Comparison of ENCODE assay signal across 27 cellular contexts in genomic region chr16:61149709-61150108, GRCh38.
"Had no signal": no experiment of that assay in that cellular context is flagged by ENCODE, and none has a peak within 500 bp of the region (broad histone marks: within the 10 kb centered on the region; RNA-seq: fewer than 3 reads in every experiment).

No MANE protein-coding gene starts in this region.

- H3K9me3 ChIP-seq: ascending aorta, MG63 had no signal

- H3K36me3 Mint-ChIP-seq: activated naive CD4-positive, alpha-beta T cell treated with anti-CD3 and anti-CD28 coated beads, Interleukin-2, amount 50 U/mL, for 24 hours; activated naive CD8-positive, alpha-beta T cell treated with anti-CD3 and anti-CD28 coated beads, Interleukin-2, amount 10 ng/mL, durations not matched to agents 7 days and 5 days had no signal

- H3K9me3 Mint-ChIP-seq: activated CD4-positive, alpha-beta T cell treated with anti-CD3 and anti-CD28 coated beads, Interleukin-2, amount 10 ng/mL, durations not matched to agents 24 days and 14 days had no signal

- DNase-seq: activated CD4-positive, alpha-beta T cell treated with anti-CD3 and anti-CD28 coated beads, Interleukin-2, amount 10 ng/mL, durations not matched to agents 24 days and 14 days; activated CD4-positive, alpha-beta T cell treated with anti-CD3 and anti-CD28 coated beads, Interleukin-2, amount 50 U/mL, for 4 hours; activated CD8-positive, alpha-beta T cell treated with anti-CD3 and anti-CD28 coated beads, Interleukin-2, amount 10 ng/mL, durations not matched to agents 7 days and 5 days; activated gamma-delta T cell; activated naive CD4-positive, alpha-beta T cell treated with Interleukin-2 at 50 U/mL for 16 hours; activated naive CD8-positive, alpha-beta T cell treated with anti-CD3 and anti-CD28 coated beads, Interleukin-2, amount 10 ng/mL, durations not matched to agents 7 days and 5 days; activated T-cell treated with anti-CD3 and anti-CD28 coated beads, Interleukin-2, amount 50 U/mL, for 24 hours; amygdala; KG1; MG63; NCI-H1048; NCI-H1105 treated with DMSO at 0.1 percent for 48 hours; NCI-H1436; NCI-H1694 treated with DMSO at 0.1 percent for 48 hours; NCI-H2029; NCI-H345; NCI-H524 treated with DMSO at 0.1 percent for 48 hours; NK-92 treated with Interleukin-12 subunit alpha and Interleukin-12 subunit beta, amount 100 ng/mL, for 24 hours; PC-9; SIG-M5; T1000; WERI-Rb-1 had no signal

- H3K4me3 ChIP-seq: ascending aorta, cardiac muscle cell, MG63, PC-9 had no signal

- ATAC-seq: activated CD8-positive, alpha-beta T cell treated with anti-CD3 and anti-CD28 coated beads, Interleukin-2, amount 10 ng/mL, durations not matched to agents 7 days and 5 days; Right ventricle myocardium inferior had no signal

- H3K4me3 Mint-ChIP-seq: activated CD4-positive, alpha-beta T cell treated with anti-CD3 and anti-CD28 coated beads, Interleukin-2, amount 10 ng/mL, durations not matched to agents 24 days and 14 days; activated CD8-positive, alpha-beta T cell treated with anti-CD3 and anti-CD28 coated beads, Interleukin-2, amount 10 ng/mL, durations not matched to agents 7 days and 5 days; activated naive CD4-positive, alpha-beta T cell treated with anti-CD3 and anti-CD28 coated beads, Interleukin-2, amount 50 U/mL, for 24 hours; activated naive CD8-positive, alpha-beta T cell treated with anti-CD3 and anti-CD28 coated beads, Interleukin-2, amount 10 ng/mL, durations not matched to agents 7 days and 5 days; activated T-cell treated with anti-CD3 and anti-CD28 coated beads, Interleukin-2, amount 50 U/mL, for 24 hours had no signal

- H3K27me3 Mint-ChIP-seq: activated CD4-positive, alpha-beta T cell treated with anti-CD3 and anti-CD28 coated beads, Interleukin-2, amount 10 ng/mL, durations not matched to agents 24 days and 14 days; activated naive CD4-positive, alpha-beta T cell treated with anti-CD3 and anti-CD28 coated beads, Interleukin-2, amount 50 U/mL, for 24 hours; activated naive CD8-positive, alpha-beta T cell treated with anti-CD3 and anti-CD28 coated beads, Interleukin-2, amount 10 ng/mL, durations not matched to agents 7 days and 5 days; activated T-cell treated with anti-CD3 and anti-CD28 coated beads, Interleukin-2, amount 50 U/mL, for 24 hours had no signal

- H3K27ac Mint-ChIP-seq: activated CD4-positive, alpha-beta T cell treated with anti-CD3 and anti-CD28 coated beads, Interleukin-2, amount 10 ng/mL, durations not matched to agents 24 days and 14 days; activated CD8-positive, alpha-beta T cell treated with anti-CD3 and anti-CD28 coated beads, Interleukin-2, amount 10 ng/mL, durations not matched to agents 7 days and 5 days; activated naive CD4-positive, alpha-beta T cell treated with anti-CD3 and anti-CD28 coated beads, Interleukin-2, amount 50 U/mL, for 24 hours; activated naive CD8-positive, alpha-beta T cell treated with anti-CD3 and anti-CD28 coated beads, Interleukin-2, amount 10 ng/mL, durations not matched to agents 7 days and 5 days; activated T-cell treated with anti-CD3 and anti-CD28 coated beads, Interleukin-2, amount 50 U/mL, for 24 hours; activated T-helper 2 cell treated with anti-CD3 and anti-CD28 coated beads, Interferon-gamma antibody, Interleukin-2, Interleukin-4, amounts not matched to agents 10 μg/mL and 5 μg/mL and 100 μg/mL, durations not matched to agents 14 hours and 24 hours and 36 hours had no signal

- H3K4me1 Mint-ChIP-seq: activated CD4-positive, alpha-beta T cell treated with anti-CD3 and anti-CD28 coated beads, Interleukin-2, amount 10 ng/mL, durations not matched to agents 24 days and 14 days; activated naive CD4-positive, alpha-beta T cell treated with anti-CD3 and anti-CD28 coated beads, Interleukin-2, amount 50 U/mL, for 24 hours; activated naive CD8-positive, alpha-beta T cell treated with anti-CD3 and anti-CD28 coated beads, Interleukin-2, amount 10 ng/mL, durations not matched to agents 7 days and 5 days had no signal

- H3K36me3 ChIP-seq: ascending aorta, cardiac muscle cell, MG63, WERI-Rb-1 had no signal

- H3K4me1 ChIP-seq: ascending aorta had no signal
